8 cellular contexts compared by ENCODE assay signal in genomic region chr1:77682442-77683141, GRCh38. TPM values are rescaled to one million over a fixed set of nuclear protein-coding genes. Genes with fewer than 3 reads are reported as not detected.
DNase-seq lines count a peak whose midpoint lies in the region; ATAC-seq and TF ChIP-seq lines count a peak whose summit lies in the region.

Gene ZZZ3 (minus strand): TSS chr1:77682658. CDS start chr1:77633354, 49,304 bp downstream.

- peak within 1 kb of the TSS; percentile 98 for H3K4me3 Mint-ChIP-seq in activated CD4-positive, alpha-beta memory T cell treated with anti-CD3 and anti-CD28 coated beads for 36 hours

- 0% methylated on average over 37 to 41 of the region's 57 CpGs for WGBS in lower leg skin, 2 donors

- DNase-seq in CD1c-positive myeloid dendritic cell (ENCODE audit: extremely low spot score) = peak; percentile 98
- DNase-seq in NCI-H82 (lab: John Stamatoyannopoulos, UW) = peak; percentile 96
- DNase-seq in activated CD4-positive, alpha-beta memory T cell treated with anti-CD3 and anti-CD28 coated beads for 36 hours = peak; percentile 95
- peak; percentile 94 to 98 for DNase-seq in lower leg skin (ENCODE audit: low spot score in 2 of 2)
- peak; percentile 86 for DNase-seq in stimulated activated CD4-positive, alpha-beta T cell treated with anti-CD3 and anti-CD28 coated beads, Interleukin-4, amount 100 ng/mL, for 48 hours (ENCODE audit: low read depth in 2 of 2)

- H3K27ac Mint-ChIP-seq in activated CD4-positive, alpha-beta memory T cell treated with anti-CD3 and anti-CD28 coated beads for 36 hours = peak within 1 kb of the TSS; percentile 90

- intact Hi-C loops in activated CD4-positive, alpha-beta memory T cell treated with anti-CD3 and anti-CD28 coated beads for 36 hours (cut with micrococcal nuclease) = loop anchor here (1.0 to 10.0 kb wide), 13 partner anchors 13 to 1896 kb away; partner anchors contain the start of genes AK5, DNAJB4, MIGA1 and PIGK
- intact Hi-C loops in lower leg skin (cut with DNase I; ENCODE audit: low total_unique reads) = no loop called here

- H3K9ac ChIP-seq in duodenal mucosa (ENCODE audit: low read depth in 1 of 2, low read length in 2 of 2) = peak within 1 kb of the TSS; percentile 91 to 96

- no peak for TF ChIP-seq CTCF in lower leg skin (IDR thresholded peaks at IDR 0.05)

- peaks cover 32 to 44% of the 10 kb centered on the region in 2 donors for H3K4me1 ChIP-seq in duodenal mucosa (ENCODE audit: control insufficient read depth in 1 of 2, insufficient read depth in 2 of 2, low read length in 2 of 2)

- H3K36me3 Mint-ChIP-seq in activated CD4-positive, alpha-beta memory T cell treated with anti-CD3 and anti-CD28 coated beads for 36 hours = no peaks in the 10 kb centered on the region

- peaks cover 40% of the 10 kb centered on the region for H3K4me1 Mint-ChIP-seq in activated CD4-positive, alpha-beta memory T cell treated with anti-CD3 and anti-CD28 coated beads for 36 hours (ENCODE audit: low read depth)

- no peaks in the 10 kb centered on the region for H3K36me3 ChIP-seq in duodenal mucosa (ENCODE audit: control insufficient read depth in 1 of 2, insufficient read depth in 2 of 2, low read length in 2 of 2)

- H3K27me3 ChIP-seq in duodenal mucosa (ENCODE audit: control insufficient read depth in 1 of 2, insufficient read depth in 2 of 2, low read length in 2 of 2) = no peaks in the 10 kb centered on the region

- H3K9me3 Mint-ChIP-seq in activated CD4-positive, alpha-beta memory T cell treated with anti-CD3 and anti-CD28 coated beads for 36 hours = no peaks in the 10 kb centered on the region

- H3K4me3 ChIP-seq in duodenal mucosa (ENCODE audit: low read depth in 1 of 2, low read length in 2 of 2) (peak within 1 kb of the TSS; percentile 96 to 98), lower leg skin (ENCODE audit: low read depth, poor library complexity, severe bottlenecking) (peak within 1 kb of the TSS; percentile 72)

- no peaks in the 10 kb centered on the region for H3K27me3 Mint-ChIP-seq in activated CD4-positive, alpha-beta memory T cell treated with anti-CD3 and anti-CD28 coated beads for 36 hours

- CTCF ChIA-PET in activated CD4-positive, alpha-beta memory T cell treated with anti-CD3 and anti-CD28 coated beads for 36 hours (lab: Charles Lee) = interaction anchor here (0.7 to 2.1 kb wide), 12 partner anchors 8 to 400 kb away, joined by 3 to 9 read pairs (median 4); partner anchors contain the start of genes AK5, DNAJB4, FUBP1 and USP33

- peaks cover 0 to 2% of the 10 kb centered on the region in 2 donors for H3K9me3 ChIP-seq in duodenal mucosa (ENCODE audit: control insufficient read depth in 1 of 2, low read length in 2 of 2)

- ATAC-seq in GM19397 (IDR thresholded peaks at IDR 0.05; ENCODE audit: unreplicated experiment) (peak; percentile 75), HG03571 (IDR thresholded peaks at IDR 0.05; ENCODE audit: unreplicated experiment) (peak; percentile 72)

- H3K27ac ChIP-seq in duodenal mucosa (ENCODE audit: low read depth, low read length) = peak within 1 kb of the TSS; percentile 96

- no peak for TF ChIP-seq POLR2A in lower leg skin (IDR thresholded peaks at IDR 0.05)

- POLR2A ChIA-PET in activated CD4-positive, alpha-beta memory T cell treated with anti-CD3 and anti-CD28 coated beads for 36 hours (lab: Charles Lee) = interaction anchor here (1.1 to 2.9 kb wide), 10 partner anchors 9 to 322 kb away, joined by 3 to 12 read pairs (median 4); partner anchors contain the start of genes DNAJB4, FUBP1, MIGA1 and USP33

RNA-seq across cellular contexts. Expression of gene ZZZ3, which starts in this region (rescaled TPM):
- 10 to 100 TPM; 29.8 to 34.3 TPM for total RNA-seq in activated CD4-positive, alpha-beta memory T cell treated with anti-CD3 and anti-CD28 coated beads for 36 hours
- total RNA-seq in lower leg skin = 10 to 100 TPM; 39.1 to 55.7 (median 45.9) TPM

Comparison
In these comparisons a context has a peak if more than half of its experiments do, and no peak if none do; other contexts are left out.
1. Peak in every context shown above with its lines: DNase-seq, ATAC-seq, H3K4me3 ChIP-seq and H3K27ac ChIP-seq.